In the genomic region with DNA sequence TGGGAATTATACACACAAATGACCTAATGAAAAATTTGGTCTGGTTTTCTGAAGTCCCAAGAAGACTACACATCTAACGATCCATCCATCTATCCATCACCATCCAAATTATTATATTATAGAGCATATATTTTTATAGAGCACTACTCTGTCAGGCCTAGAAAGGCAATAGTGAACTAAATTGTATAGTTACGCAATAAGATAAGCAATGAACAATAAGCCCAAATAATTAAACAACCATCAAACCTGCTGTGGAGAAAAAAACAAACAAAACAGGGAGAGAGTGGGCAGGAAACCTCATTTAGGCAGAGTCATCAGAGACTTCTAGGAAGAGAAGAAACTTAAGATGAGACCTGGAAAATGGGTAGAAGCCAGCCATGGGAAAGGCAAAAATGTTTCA, we compare ENCODE assay signal across 24 cellular contexts.
"Had no signal": no experiment of that assay in that cellular context is flagged by ENCODE, and none has a peak within 500 bp of the region (broad histone marks: within the 10 kb centered on the region; RNA-seq: fewer than 3 reads in every experiment).

No MANE protein-coding gene starts in this region.

- ATAC-seq: gastrocnemius medialis, left lung, lower lobe of right lung, mucosa of descending colon had no signal

- H3K4me1 ChIP-seq: left lung, lower lobe of right lung had no signal

- H3K4me3 ChIP-seq: coronary artery, dorsolateral prefrontal cortex, esophagus squamous epithelium, gastrocnemius medialis, heart right ventricle, left lung, lower lobe of right lung, mucosa of descending colon had no signal

- H3K27ac ChIP-seq: coronary artery, dorsolateral prefrontal cortex, esophagus squamous epithelium, gastrocnemius medialis, left lung, lower lobe of right lung had no signal

- DNase-seq: dermis blood vessel endothelial cell; dorsolateral prefrontal cortex; effector CD4-positive, alpha-beta T cell; effector memory CD4-positive, alpha-beta T cell; esophagus squamous epithelium; foreskin fibroblast; foreskin melanocyte; gastrocnemius medialis; glutamatergic neuron; head of caudate nucleus; heart right ventricle; hippocampal formation; left cardiac atrium; left lung; left ventricle myocardium superior; lower lobe of right lung; mesenchymal stem cell; mucosa of descending colon; naive B cell had no signal

- H3K9me3 ChIP-seq: esophagus squamous epithelium, gastrocnemius medialis, left lung, mucosa of descending colon had no signal

- H3K36me3 ChIP-seq: esophagus squamous epithelium, gastrocnemius medialis, heart right ventricle, left lung, lower lobe of right lung had no signal

- H3K27me3 ChIP-seq: esophagus squamous epithelium, gastrocnemius medialis, heart right ventricle, left lung had no signal

- FAIRE-seq: colon, endothelial cell of umbilical vein, islet of Langerhans, keratinocyte had no signal
